Comparison of ENCODE assay signal across 1 cellular context in the genomic region with DNA sequence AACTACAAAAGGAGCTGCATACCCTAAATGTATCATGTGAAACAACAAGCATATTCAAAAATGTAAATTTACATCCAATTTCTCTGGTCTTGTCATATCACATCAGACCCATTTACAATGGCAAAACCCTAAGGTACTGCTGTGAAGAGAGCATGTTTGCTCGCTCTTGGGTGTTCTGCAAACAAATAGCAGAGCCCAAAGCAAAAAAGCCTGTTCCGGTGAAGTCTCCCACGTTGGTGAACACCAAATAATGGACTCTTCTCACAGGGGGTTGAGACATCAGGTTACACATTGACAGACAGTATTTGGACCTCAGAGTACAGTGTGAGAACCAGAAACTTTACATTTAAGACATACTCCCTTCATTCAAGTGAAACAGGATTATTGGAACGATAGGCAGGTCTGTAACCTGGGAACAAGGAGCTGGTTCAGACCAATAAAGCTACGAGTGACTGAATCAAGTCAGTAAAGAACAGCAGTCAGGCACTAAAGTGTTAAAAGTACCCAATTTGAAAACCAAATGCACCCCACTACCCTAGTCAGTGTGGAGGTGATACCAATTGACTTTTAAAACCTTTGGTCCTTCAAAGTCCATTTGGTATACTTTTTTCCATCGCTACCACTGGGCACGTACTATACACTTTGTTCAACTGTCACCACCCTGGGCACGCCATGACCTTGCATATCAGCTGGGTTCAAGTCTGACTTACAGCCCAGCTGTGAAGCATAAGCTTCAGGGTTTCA.
TF ChIP-seq lines count a peak whose summit lies in the region.

No MANE protein-coding gene starts in this region.

TF ChIP-seq in HepG2, 621 proteins besides CTCF, POLR2A, EP300 and RAD21 (continued from another document):
- TF ChIP-seq, protein P1, sequence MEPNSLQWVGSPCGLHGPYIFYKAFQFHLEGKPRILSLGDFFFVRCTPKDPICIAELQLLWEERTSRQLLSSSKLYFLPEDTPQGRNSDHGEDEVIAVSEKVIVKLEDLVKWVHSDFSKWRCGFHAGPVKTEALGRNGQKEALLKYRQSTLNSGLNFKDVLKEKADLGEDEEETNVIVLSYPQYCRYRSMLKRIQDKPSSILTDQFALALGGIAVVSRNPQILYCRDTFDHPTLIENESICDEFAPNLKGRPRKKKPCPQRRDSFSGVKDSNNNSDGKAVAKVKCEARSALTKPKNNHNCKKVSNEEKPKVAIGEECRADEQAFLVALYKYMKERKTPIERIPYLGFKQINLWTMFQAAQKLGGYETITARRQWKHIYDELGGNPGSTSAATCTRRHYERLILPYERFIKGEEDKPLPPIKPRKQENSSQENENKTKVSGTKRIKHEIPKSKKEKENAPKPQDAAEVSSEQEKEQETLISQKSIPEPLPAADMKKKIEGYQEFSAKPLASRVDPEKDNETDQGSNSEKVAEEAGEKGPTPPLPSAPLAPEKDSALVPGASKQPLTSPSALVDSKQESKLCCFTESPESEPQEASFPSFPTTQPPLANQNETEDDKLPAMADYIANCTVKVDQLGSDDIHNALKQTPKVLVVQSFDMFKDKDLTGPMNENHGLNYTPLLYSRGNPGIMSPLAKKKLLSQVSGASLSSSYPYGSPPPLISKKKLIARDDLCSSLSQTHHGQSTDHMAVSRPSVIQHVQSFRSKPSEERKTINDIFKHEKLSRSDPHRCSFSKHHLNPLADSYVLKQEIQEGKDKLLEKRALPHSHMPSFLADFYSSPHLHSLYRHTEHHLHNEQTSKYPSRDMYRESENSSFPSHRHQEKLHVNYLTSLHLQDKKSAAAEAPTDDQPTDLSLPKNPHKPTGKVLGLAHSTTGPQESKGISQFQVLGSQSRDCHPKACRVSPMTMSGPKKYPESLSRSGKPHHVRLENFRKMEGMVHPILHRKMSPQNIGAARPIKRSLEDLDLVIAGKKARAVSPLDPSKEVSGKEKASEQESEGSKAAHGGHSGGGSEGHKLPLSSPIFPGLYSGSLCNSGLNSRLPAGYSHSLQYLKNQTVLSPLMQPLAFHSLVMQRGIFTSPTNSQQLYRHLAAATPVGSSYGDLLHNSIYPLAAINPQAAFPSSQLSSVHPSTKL (CRISPR knock-in tag; IDR thresholded peaks at IDR 0.05): peak; percentile 66
- TF ChIP-seq, protein P2, sequence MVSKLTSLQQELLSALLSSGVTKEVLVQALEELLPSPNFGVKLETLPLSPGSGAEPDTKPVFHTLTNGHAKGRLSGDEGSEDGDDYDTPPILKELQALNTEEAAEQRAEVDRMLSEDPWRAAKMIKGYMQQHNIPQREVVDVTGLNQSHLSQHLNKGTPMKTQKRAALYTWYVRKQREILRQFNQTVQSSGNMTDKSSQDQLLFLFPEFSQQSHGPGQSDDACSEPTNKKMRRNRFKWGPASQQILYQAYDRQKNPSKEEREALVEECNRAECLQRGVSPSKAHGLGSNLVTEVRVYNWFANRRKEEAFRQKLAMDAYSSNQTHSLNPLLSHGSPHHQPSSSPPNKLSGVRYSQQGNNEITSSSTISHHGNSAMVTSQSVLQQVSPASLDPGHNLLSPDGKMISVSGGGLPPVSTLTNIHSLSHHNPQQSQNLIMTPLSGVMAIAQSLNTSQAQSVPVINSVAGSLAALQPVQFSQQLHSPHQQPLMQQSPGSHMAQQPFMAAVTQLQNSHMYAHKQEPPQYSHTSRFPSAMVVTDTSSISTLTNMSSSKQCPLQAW (CRISPR knock-in tag; IDR thresholded peaks at IDR 0.05): peak; percentile 96
- TF ChIP-seq, protein P3, sequence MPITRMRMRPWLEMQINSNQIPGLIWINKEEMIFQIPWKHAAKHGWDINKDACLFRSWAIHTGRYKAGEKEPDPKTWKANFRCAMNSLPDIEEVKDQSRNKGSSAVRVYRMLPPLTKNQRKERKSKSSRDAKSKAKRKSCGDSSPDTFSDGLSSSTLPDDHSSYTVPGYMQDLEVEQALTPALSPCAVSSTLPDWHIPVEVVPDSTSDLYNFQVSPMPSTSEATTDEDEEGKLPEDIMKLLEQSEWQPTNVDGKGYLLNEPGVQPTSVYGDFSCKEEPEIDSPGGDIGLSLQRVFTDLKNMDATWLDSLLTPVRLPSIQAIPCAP (CRISPR knock-in tag; IDR thresholded peaks at IDR 0.05; ENCODE audit: low read depth): no peak
- TF ChIP-seq ZNF572 (CRISPR knock-in tag; IDR thresholded peaks at IDR 0.05): no peak
- peak; percentile 67; the same call in 1 of the 2 replicates for TF ChIP-seq ZNF761 (CRISPR knock-in tag; conservative IDR thresholded peaks at IDR 0.05)
- TF ChIP-seq ONECUT2 (CRISPR knock-in tag; IDR thresholded peaks at IDR 0.05): no peak
- TF ChIP-seq DR1 (CRISPR knock-in tag; IDR thresholded peaks at IDR 0.05): no peak
- no peak for TF ChIP-seq CREB1 (IDR thresholded peaks at IDR 0.05)
- TF ChIP-seq CREB1 (CRISPR knock-in tag; IDR thresholded peaks at IDR 0.05): no peak
- TF ChIP-seq, protein P4, sequence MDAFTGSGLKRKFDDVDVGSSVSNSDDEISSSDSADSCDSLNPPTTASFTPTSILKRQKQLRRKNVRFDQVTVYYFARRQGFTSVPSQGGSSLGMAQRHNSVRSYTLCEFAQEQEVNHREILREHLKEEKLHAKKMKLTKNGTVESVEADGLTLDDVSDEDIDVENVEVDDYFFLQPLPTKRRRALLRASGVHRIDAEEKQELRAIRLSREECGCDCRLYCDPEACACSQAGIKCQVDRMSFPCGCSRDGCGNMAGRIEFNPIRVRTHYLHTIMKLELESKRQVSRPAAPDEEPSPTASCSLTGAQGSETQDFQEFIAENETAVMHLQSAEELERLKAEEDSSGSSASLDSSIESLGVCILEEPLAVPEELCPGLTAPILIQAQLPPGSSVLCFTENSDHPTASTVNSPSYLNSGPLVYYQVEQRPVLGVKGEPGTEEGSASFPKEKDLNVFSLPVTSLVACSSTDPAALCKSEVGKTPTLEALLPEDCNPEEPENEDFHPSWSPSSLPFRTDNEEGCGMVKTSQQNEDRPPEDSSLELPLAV (CRISPR knock-in tag; conservative IDR thresholded peaks at IDR 0.05; ENCODE audit: low read depth): no peak
